Comparison of ENCODE assay signal across 28 cellular contexts in the genomic region with DNA sequence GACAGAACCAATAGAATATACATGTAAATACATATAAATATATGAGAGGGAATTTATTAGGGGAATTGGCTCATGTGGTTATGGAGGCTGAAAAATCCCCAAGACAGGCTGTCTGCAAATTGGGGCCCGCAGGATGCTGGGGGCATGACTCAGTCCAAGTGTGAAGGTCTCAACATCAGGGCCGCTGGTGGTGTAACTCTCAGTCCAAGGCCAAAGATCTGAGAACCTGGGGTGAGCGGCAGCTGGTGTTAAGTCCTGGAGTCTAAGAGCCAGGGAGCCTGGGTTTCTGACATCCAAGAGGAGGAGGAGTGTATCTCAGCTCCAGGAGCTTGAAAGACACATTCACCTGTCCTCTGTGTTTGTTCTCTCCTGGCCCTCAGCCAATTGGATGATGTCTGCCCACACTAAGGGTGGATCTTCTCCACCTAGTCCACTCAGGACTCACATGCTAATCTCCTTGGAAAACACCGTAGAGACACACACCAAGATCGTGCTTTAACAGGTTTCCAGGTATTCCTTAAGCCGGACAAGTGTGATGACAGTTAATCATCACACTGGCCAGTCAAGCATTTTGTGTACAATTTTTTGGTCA. TPM values are rescaled to one million over a fixed set of nuclear protein-coding genes. Genes with fewer than 3 reads are reported as not detected.
DNase-seq lines count a peak whose midpoint lies in the region; ATAC-seq and TF ChIP-seq lines count a peak whose summit lies in the region.
"Had no signal": no experiment of that assay in that cellular context is flagged by ENCODE, and none has a peak within 500 bp of the region (broad histone marks: within the 10 kb centered on the region; RNA-seq: fewer than 3 reads in every experiment).

No MANE protein-coding gene starts in this region.

- peaks cover 0 to 4% of the 10 kb centered on the region in 2 donors for H3K9me3 Mint-ChIP-seq in activated T-cell treated with anti-CD3 and anti-CD28 coated beads, Interleukin-2, amount 50 U/mL, for 72 hours
- H3K9me3 Mint-ChIP-seq: memory B cell; nephron; stimulated activated effector memory CD8-positive, alpha-beta T cell treated with anti-CD3 and anti-CD28 coated beads, Interleukin-12 subunit alpha, Interleukin-12 subunit beta, amount 100 ng/mL, for 72 hours had no signal

- H3K4me1 ChIP-seq in foreskin keratinocyte, result peaks cover 3% of the 10 kb centered on the region
- no peaks in the 10 kb centered on the region for H3K4me1 ChIP-seq in vagina
- H3K4me1 ChIP-seq: colonic mucosa, left lung, SJCRH30, tibial nerve had no signal

- TF ChIP-seq CTCF in foreskin keratinocyte (conservative IDR thresholded peaks at IDR 0.05), result no peak
- no peak for TF ChIP-seq CTCF in vagina (IDR thresholded peaks at IDR 0.05)

- H3K4me3 ChIP-seq in vagina, result no peak overlapping the region
- H3K4me3 ChIP-seq: colonic mucosa, left lung, MG63, SJCRH30, tibial nerve had no signal

- intact Hi-C loops in vagina (cut with DNase I), result no loop called here

- TF ChIP-seq POLR2A in vagina (IDR thresholded peaks at IDR 0.05), result no peak

- ATAC-seq in foreskin keratinocyte, result peak; percentile 35
- no peak for ATAC-seq in activated T-cell treated with anti-CD3 and anti-CD28 coated beads, Interleukin-2, amount 50 U/mL, for 72 hours (replicated peaks in 1 of 2)
- no peak for ATAC-seq in GM18502 (IDR thresholded peaks at IDR 0.05; ENCODE audit: poor library complexity, unreplicated experiment)
- ATAC-seq: left lung; stimulated activated effector memory CD8-positive, alpha-beta T cell treated with anti-CD3 and anti-CD28 coated beads, Interleukin-12 subunit alpha, Interleukin-12 subunit beta, amount 100 ng/mL, for 72 hours had no signal

- no peak overlapping the region for H3K4me3 Mint-ChIP-seq in activated T-cell treated with anti-CD3 and anti-CD28 coated beads, Interleukin-2, amount 50 U/mL, for 72 hours
- H3K4me3 Mint-ChIP-seq: activated naive CD8-positive, alpha-beta T cell; memory B cell; nephron; stimulated activated effector memory CD8-positive, alpha-beta T cell treated with anti-CD3 and anti-CD28 coated beads, Interleukin-12 subunit alpha, Interleukin-12 subunit beta, amount 100 ng/mL, for 72 hours had no signal

- H3K27me3 Mint-ChIP-seq in activated T-cell treated with anti-CD3 and anti-CD28 coated beads, Interleukin-2, amount 50 U/mL, for 72 hours (ENCODE audit: low read depth), result no peaks in the 10 kb centered on the region
- H3K27me3 Mint-ChIP-seq: activated naive CD8-positive, alpha-beta T cell; memory B cell had no signal

- H3K4me1 Mint-ChIP-seq in activated T-cell treated with anti-CD3 and anti-CD28 coated beads, Interleukin-2, amount 50 U/mL, for 72 hours (ENCODE audit: low read depth), result peaks cover 4% of the 10 kb centered on the region
- H3K4me1 Mint-ChIP-seq: memory B cell; nephron; stimulated activated effector memory CD8-positive, alpha-beta T cell treated with anti-CD3 and anti-CD28 coated beads, Interleukin-12 subunit alpha, Interleukin-12 subunit beta, amount 100 ng/mL, for 72 hours had no signal

- peaks cover 0 to 2% of the 10 kb centered on the region in 2 donors for H3K36me3 Mint-ChIP-seq in activated T-cell treated with anti-CD3 and anti-CD28 coated beads, Interleukin-2, amount 50 U/mL, for 72 hours (ENCODE audit: insufficient read depth in 2 of 2)
- H3K36me3 Mint-ChIP-seq: memory B cell; stimulated activated effector memory CD8-positive, alpha-beta T cell treated with anti-CD3 and anti-CD28 coated beads, Interleukin-12 subunit alpha, Interleukin-12 subunit beta, amount 100 ng/mL, for 72 hours had no signal

- H3K9me3 ChIP-seq in vagina, result no peaks in the 10 kb centered on the region
- H3K9me3 ChIP-seq: colonic mucosa, MG63, SJCRH30, tibial nerve had no signal

- H3K27ac Mint-ChIP-seq in activated T-cell treated with anti-CD3 and anti-CD28 coated beads, Interleukin-2, amount 50 U/mL, for 72 hours, result no peak overlapping the region
- H3K27ac Mint-ChIP-seq: activated naive CD8-positive, alpha-beta T cell; memory B cell; nephron; stimulated activated effector memory CD8-positive, alpha-beta T cell treated with anti-CD3 and anti-CD28 coated beads, Interleukin-12 subunit alpha, Interleukin-12 subunit beta, amount 100 ng/mL, for 72 hours had no signal

- no peak overlapping the region for H3K27ac ChIP-seq in foreskin keratinocyte
- no peak overlapping the region for H3K27ac ChIP-seq in vagina
- H3K27ac ChIP-seq: colonic mucosa, left lung, SJCRH30, tibial nerve, VCaP had no signal

- DNase-seq in DMS 273 (lab: John Stamatoyannopoulos, UW; ENCODE audit: unreplicated experiment) (peak; percentile 48), EL (peak; percentile 25), RKO (ENCODE audit: low spot score) (peak; percentile 22), foreskin keratinocyte (no peak), vagina (ENCODE audit: extremely low spot score in 2 of 2) (no peak), A172 (ENCODE audit: low spot score) (no peak)
- DNase-seq in activated T-cell treated with anti-CD3 and anti-CD28 coated beads, Interleukin-2, amount 50 U/mL, for 72 hours, result no peak
- DNase-seq: activated CD4-positive, alpha-beta T cell treated with anti-CD3 and anti-CD28 coated beads for 4 hours; activated effector memory CD4-positive, alpha-beta T cell treated with Interleukin-2 at 50 U/mL for 16 hours; aorta; colonic mucosa; DMS79; effector CD4-positive, alpha-beta T cell; hypothalamus; KG1; left lung; MG63; NCI-H1105; NCI-H2081 treated with DMSO at 0.1 percent for 48 hours; SW 1271 had no signal

- no peaks in the 10 kb centered on the region for H3K36me3 ChIP-seq in vagina
- H3K36me3 ChIP-seq: colonic mucosa, left lung, MG63, SJCRH30, tibial nerve had no signal

- H3K27me3 ChIP-seq in foreskin keratinocyte, result no peaks in the 10 kb centered on the region
- H3K27me3 ChIP-seq in vagina, result no peaks in the 10 kb centered on the region
- H3K27me3 ChIP-seq: colonic mucosa, left lung, MG63, SJCRH30, tibial nerve had no signal

RNA-seq across cellular contexts. Expression of a gene that starts 28.9 kb away (rescaled TPM):
- total RNA-seq in foreskin keratinocyte (9.7 and 11.0 TPM in 2 replicates), vagina (4.4 TPM)
- 4.3 and 5.9 TPM in 2 replicates for polyA plus RNA-seq in foreskin keratinocyte
- 1 to 10 TPM; 3.3 to 4.5 TPM for total RNA-seq in activated T-cell treated with anti-CD3 and anti-CD28 coated beads, Interleukin-2, amount 50 U/mL, for 72 hours
- total RNA-seq in A172 (2014; rRNA removed; shearing (Covaris generic)), result 10.2 and 16.6 TPM in 2 replicates

Comparison
In these comparisons a context has a peak if more than half of its experiments do, and no peak if none do; other contexts are left out.
1. DNase-seq: peak in DMS 273 (single experiment), EL (single experiment) and RKO (single experiment); none in foreskin keratinocyte (0 of 2), activated T-cell treated with anti-CD3 and anti-CD28 coated beads, Interleukin-2, amount 50 U/mL, for 72 hours (0 of 2), vagina (0 of 2) and A172 (single experiment).